In the genomic region with DNA sequence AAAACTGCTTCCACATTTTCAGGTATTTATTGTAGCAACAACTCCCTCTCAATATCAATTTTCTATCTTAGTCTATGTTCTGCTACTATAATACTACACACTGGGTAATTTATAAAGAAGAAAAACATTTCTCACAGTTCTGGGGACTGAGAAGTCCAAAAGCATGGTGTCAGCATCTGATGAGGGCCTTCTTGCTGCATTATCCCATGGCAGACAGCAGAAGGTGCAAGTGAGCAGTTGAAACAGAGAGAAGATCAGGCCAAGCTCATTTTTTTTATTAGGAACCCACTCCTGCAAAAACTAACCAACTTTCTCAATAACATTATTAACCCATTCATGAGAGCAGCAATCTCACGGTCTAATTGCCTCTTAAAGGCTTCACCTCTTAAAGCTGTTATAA, we compare ENCODE assay signal across 2 cellular contexts.
TF ChIP-seq lines count a peak whose summit lies in the region.

No MANE protein-coding gene starts in this region.

TF ChIP-seq in HepG2, 621 proteins besides CTCF, POLR2A, EP300 and RAD21:
- TF ChIP-seq ZNF564 (CRISPR knock-in tag; IDR thresholded peaks at IDR 0.05) (peak; percentile 96), ZKSCAN8 (CRISPR knock-in tag; IDR thresholded peaks at IDR 0.05; ENCODE audit: borderline replicate concordance) (no peak)
- TF ChIP-seq, protein P1, sequence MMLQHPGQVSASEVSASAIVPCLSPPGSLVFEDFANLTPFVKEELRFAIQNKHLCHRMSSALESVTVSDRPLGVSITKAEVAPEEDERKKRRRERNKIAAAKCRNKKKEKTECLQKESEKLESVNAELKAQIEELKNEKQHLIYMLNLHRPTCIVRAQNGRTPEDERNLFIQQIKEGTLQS (CRISPR knock-in tag; IDR thresholded peaks at IDR 0.05), result no peak

TF ChIP-seq in H1, 55 proteins besides CTCF, POLR2A, EP300 and RAD21:
- TF ChIP-seq POLR2AphosphoS5 (IDR thresholded peaks at IDR 0.05; ENCODE audit: low read depth, low read length) (no peak), JUN (IDR thresholded peaks at IDR 0.05; ENCODE audit: low read depth, low read length) (no peak), NRF1 (IDR thresholded peaks at IDR 0.05; ENCODE audit: low read depth, low read length) (no peak), BRCA1 (IDR thresholded peaks at IDR 0.05; ENCODE audit: low read depth, low read length) (no peak), TAF7 (optimal IDR thresholded peaks at IDR 0.05; ENCODE audit: borderline replicate concordance, low read depth, low read length) (no peak), SIN3A (conservative IDR thresholded peaks at IDR 0.05 in 1 of 2, IDR thresholded peaks at IDR 0.05 in 1 of 2; ENCODE audit: low read depth in 1 of 2, low read length in 2 of 2) (no peak), KDM4A (IDR thresholded peaks at IDR 0.05; ENCODE audit: low read depth, low read length, severe bottlenecking) (no peak), GABPA (IDR thresholded peaks at IDR 0.05; ENCODE audit: borderline replicate concordance, insufficient read depth, low read length) (no peak), TCF12 (IDR thresholded peaks at IDR 0.05; ENCODE audit: low read depth, low read length) (no peak), CEBPB (IDR thresholded peaks at IDR 0.05; ENCODE audit: low read depth, low read length) (no peak), TEAD4 (IDR thresholded peaks at IDR 0.05; ENCODE audit: low read depth, low read length) (no peak), POU5F1 (IDR thresholded peaks at IDR 0.05; ENCODE audit: low read depth, low read length) (no peak), EGR1 (IDR thresholded peaks at IDR 0.05; ENCODE audit: borderline replicate concordance, low read depth, low read length) (no peak), BCL11A (IDR thresholded peaks at IDR 0.05; ENCODE audit: low read depth in 2 of 2, low read length in 2 of 2) (no peak), NANOG (IDR thresholded peaks at IDR 0.05; ENCODE audit: insufficient read depth, low read depth, low read length, poor library complexity, severe bottlenecking) (no peak)
- TF ChIP-seq, protein P2, sequence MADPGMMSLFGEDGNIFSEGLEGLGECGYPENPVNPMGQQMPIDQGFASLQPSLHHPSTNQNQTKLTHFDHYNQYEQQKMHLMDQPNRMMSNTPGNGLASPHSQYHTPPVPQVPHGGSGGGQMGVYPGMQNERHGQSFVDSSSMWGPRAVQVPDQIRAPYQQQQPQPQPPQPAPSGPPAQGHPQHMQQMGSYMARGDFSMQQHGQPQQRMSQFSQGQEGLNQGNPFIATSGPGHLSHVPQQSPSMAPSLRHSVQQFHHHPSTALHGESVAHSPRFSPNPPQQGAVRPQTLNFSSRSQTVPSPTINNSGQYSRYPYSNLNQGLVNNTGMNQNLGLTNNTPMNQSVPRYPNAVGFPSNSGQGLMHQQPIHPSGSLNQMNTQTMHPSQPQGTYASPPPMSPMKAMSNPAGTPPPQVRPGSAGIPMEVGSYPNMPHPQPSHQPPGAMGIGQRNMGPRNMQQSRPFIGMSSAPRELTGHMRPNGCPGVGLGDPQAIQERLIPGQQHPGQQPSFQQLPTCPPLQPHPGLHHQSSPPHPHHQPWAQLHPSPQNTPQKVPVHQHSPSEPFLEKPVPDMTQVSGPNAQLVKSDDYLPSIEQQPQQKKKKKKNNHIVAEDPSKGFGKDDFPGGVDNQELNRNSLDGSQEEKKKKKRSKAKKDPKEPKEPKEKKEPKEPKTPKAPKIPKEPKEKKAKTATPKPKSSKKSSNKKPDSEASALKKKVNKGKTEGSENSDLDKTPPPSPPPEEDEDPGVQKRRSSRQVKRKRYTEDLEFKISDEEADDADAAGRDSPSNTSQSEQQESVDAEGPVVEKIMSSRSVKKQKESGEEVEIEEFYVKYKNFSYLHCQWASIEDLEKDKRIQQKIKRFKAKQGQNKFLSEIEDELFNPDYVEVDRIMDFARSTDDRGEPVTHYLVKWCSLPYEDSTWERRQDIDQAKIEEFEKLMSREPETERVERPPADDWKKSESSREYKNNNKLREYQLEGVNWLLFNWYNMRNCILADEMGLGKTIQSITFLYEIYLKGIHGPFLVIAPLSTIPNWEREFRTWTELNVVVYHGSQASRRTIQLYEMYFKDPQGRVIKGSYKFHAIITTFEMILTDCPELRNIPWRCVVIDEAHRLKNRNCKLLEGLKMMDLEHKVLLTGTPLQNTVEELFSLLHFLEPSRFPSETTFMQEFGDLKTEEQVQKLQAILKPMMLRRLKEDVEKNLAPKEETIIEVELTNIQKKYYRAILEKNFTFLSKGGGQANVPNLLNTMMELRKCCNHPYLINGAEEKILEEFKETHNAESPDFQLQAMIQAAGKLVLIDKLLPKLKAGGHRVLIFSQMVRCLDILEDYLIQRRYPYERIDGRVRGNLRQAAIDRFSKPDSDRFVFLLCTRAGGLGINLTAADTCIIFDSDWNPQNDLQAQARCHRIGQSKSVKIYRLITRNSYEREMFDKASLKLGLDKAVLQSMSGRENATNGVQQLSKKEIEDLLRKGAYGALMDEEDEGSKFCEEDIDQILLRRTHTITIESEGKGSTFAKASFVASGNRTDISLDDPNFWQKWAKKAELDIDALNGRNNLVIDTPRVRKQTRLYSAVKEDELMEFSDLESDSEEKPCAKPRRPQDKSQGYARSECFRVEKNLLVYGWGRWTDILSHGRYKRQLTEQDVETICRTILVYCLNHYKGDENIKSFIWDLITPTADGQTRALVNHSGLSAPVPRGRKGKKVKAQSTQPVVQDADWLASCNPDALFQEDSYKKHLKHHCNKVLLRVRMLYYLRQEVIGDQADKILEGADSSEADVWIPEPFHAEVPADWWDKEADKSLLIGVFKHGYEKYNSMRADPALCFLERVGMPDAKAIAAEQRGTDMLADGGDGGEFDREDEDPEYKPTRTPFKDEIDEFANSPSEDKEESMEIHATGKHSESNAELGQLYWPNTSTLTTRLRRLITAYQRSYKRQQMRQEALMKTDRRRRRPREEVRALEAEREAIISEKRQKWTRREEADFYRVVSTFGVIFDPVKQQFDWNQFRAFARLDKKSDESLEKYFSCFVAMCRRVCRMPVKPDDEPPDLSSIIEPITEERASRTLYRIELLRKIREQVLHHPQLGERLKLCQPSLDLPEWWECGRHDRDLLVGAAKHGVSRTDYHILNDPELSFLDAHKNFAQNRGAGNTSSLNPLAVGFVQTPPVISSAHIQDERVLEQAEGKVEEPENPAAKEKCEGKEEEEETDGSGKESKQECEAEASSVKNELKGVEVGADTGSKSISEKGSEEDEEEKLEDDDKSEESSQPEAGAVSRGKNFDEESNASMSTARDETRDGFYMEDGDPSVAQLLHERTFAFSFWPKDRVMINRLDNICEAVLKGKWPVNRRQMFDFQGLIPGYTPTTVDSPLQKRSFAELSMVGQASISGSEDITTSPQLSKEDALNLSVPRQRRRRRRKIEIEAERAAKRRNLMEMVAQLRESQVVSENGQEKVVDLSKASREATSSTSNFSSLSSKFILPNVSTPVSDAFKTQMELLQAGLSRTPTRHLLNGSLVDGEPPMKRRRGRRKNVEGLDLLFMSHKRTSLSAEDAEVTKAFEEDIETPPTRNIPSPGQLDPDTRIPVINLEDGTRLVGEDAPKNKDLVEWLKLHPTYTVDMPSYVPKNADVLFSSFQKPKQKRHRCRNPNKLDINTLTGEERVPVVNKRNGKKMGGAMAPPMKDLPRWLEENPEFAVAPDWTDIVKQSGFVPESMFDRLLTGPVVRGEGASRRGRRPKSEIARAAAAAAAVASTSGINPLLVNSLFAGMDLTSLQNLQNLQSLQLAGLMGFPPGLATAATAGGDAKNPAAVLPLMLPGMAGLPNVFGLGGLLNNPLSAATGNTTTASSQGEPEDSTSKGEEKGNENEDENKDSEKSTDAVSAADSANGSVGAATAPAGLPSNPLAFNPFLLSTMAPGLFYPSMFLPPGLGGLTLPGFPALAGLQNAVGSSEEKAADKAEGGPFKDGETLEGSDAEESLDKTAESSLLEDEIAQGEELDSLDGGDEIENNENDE (IDR thresholded peaks at IDR 0.05; ENCODE audit: insufficient replicate concordance, low read length), result no peak
